ENCODE assay signal across 8 cellular contexts in the genomic region with DNA sequence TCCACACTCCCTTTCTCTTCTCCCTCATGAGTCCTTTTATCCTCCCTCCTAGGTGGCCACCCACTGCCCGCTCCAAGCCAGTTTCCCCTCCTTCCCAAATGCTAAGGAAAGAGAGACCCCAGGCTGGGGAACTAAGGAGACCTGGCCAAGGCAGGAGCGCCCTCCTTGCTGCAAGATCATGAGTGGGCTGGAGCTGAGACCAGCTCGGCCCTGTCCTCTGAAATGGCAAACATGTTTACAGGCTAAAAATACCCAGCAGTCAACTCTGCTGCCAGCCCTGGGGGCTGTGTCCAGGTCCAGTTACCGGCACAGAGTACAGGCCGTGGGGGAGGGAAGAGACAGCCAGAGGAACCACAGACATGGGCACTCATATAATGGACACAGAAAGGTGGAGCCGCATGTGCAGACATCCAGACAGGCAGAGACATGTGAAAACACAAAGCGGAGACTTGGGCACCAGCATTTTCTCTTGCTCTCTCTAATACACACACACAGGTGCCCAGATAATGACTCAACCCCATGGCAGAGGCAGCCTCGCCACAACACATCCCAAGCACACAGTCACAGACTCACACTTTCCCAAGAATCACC. TPM values are rescaled to one million over a fixed set of nuclear protein-coding genes. Genes with fewer than 3 reads are reported as not detected.
DNase-seq lines count a peak whose midpoint lies in the region; ATAC-seq and TF ChIP-seq lines count a peak whose summit lies in the region.

No MANE protein-coding gene starts in this region.

- peaks cover 72% of the 10 kb centered on the region for H3K4me1 Mint-ChIP-seq in activated T-helper 1 cell treated with anti-CD3 and anti-CD28 coated beads, Interleukin-12 subunit alpha, Interleukin-12 subunit beta, Interleukin-2, Interleukin-4 antibody, amounts not matched to agents 30 ng/mL and 10 ng/mL and 1 ng/mL, durations not matched to agents 14 hours and 24 hours and 36 hours (ENCODE audit: low read depth)

- TF ChIP-seq CTCF in sigmoid colon (IDR thresholded peaks at IDR 0.05) = no peak

- ATAC-seq in left ventricle myocardium superior (peak; percentile 39), GM21390 (IDR thresholded peaks at IDR 0.05; ENCODE audit: unreplicated experiment) (no peak), GM18519 (IDR thresholded peaks at IDR 0.05; ENCODE audit: low FRiP score, unreplicated experiment) (no peak), GM19452 (IDR thresholded peaks at IDR 0.05; ENCODE audit: unreplicated experiment) (no peak)

- H3K36me3 Mint-ChIP-seq in activated T-helper 1 cell treated with anti-CD3 and anti-CD28 coated beads, Interleukin-12 subunit alpha, Interleukin-12 subunit beta, Interleukin-2, Interleukin-4 antibody, amounts not matched to agents 30 ng/mL and 10 ng/mL and 1 ng/mL, durations not matched to agents 14 hours and 24 hours and 36 hours (ENCODE audit: low read depth) = no peaks in the 10 kb centered on the region

- H3K27me3 ChIP-seq in H7 (ENCODE audit: control insufficient read depth, insufficient read depth, low read length) = peaks cover 64% of the 10 kb centered on the region
- no peaks in the 10 kb centered on the region for H3K27me3 ChIP-seq in sigmoid colon

- H3K27ac Mint-ChIP-seq in activated T-helper 1 cell treated with anti-CD3 and anti-CD28 coated beads, Interleukin-12 subunit alpha, Interleukin-12 subunit beta, Interleukin-2, Interleukin-4 antibody, amounts not matched to agents 30 ng/mL and 10 ng/mL and 1 ng/mL, durations not matched to agents 14 hours and 24 hours and 36 hours = peak overlapping the region; percentile 42

- H3K4me1 ChIP-seq in sigmoid colon = peaks cover 0 to 61% (median 46%) of the 10 kb centered on the region in 4 donors

- peak overlapping the region; percentile 96 to 100 (median 98) for H3K27ac ChIP-seq in sigmoid colon

- DNase-seq in H7 (peak; percentile 59), left ventricle myocardium superior (peak; percentile 81), sigmoid colon (peak; percentile 78), retina (no peak)
- no peak for DNase-seq in activated T-helper 1 cell treated with anti-CD3 and anti-CD28 coated beads, Interleukin-12 subunit alpha, Interleukin-12 subunit beta, Interleukin-2, Interleukin-4 antibody, amounts not matched to agents 30 ng/mL and 10 ng/mL and 1 ng/mL, durations not matched to agents 14 hours and 24 hours and 36 hours (ENCODE audit: low spot score)

- no peaks in the 10 kb centered on the region for H3K36me3 ChIP-seq in H7 (replicated peaks; ENCODE audit: control insufficient read depth, insufficient read depth, low read length)
- H3K36me3 ChIP-seq in sigmoid colon = no peaks in the 10 kb centered on the region

- H3K4me3 Mint-ChIP-seq in activated T-helper 1 cell treated with anti-CD3 and anti-CD28 coated beads, Interleukin-12 subunit alpha, Interleukin-12 subunit beta, Interleukin-2, Interleukin-4 antibody, amounts not matched to agents 30 ng/mL and 10 ng/mL and 1 ng/mL, durations not matched to agents 14 hours and 24 hours and 36 hours = peak overlapping the region; percentile 79

- no peaks in the 10 kb centered on the region for H3K9me3 ChIP-seq in sigmoid colon

- WGBS in sigmoid colon, 2 donors = 60 to 73% methylated on average over 8 of the region's 8 CpGs

- H3K4me3 ChIP-seq in H7 (ENCODE audit: insufficient read depth, low read depth, low read length) = peak overlapping the region; percentile 79
- peak overlapping the region; percentile 80 to 100 (median 95) for H3K4me3 ChIP-seq in sigmoid colon

- intact Hi-C loops in activated T-helper 1 cell treated with anti-CD3 and anti-CD28 coated beads, Interleukin-12 subunit alpha, Interleukin-12 subunit beta, Interleukin-2, Interleukin-4 antibody, amounts not matched to agents 30 ng/mL and 10 ng/mL and 1 ng/mL, durations not matched to agents 14 hours and 24 hours and 36 hours (cut with micrococcal nuclease) = loop anchor here (2.0 kb wide), 1 partner anchor 43 kb away; a partner anchor contains a TSS
- intact Hi-C loops in left ventricle myocardium superior (cut with micrococcal nuclease) (loop anchor here (10.0 kb wide), 2 partner anchors 113 to 153 kb away; no protein-coding TSS in a partner anchor), sigmoid colon (cut with DNase I) (no loop called here)

- TF ChIP-seq POLR2A in sigmoid colon (IDR thresholded peaks at IDR 0.05) = peak in 1 of 2 donors; percentile 33

- H3K9me3 Mint-ChIP-seq in activated T-helper 1 cell treated with anti-CD3 and anti-CD28 coated beads, Interleukin-12 subunit alpha, Interleukin-12 subunit beta, Interleukin-2, Interleukin-4 antibody, amounts not matched to agents 30 ng/mL and 10 ng/mL and 1 ng/mL, durations not matched to agents 14 hours and 24 hours and 36 hours = no peaks in the 10 kb centered on the region

- H3K27me3 Mint-ChIP-seq in activated T-helper 1 cell treated with anti-CD3 and anti-CD28 coated beads, Interleukin-12 subunit alpha, Interleukin-12 subunit beta, Interleukin-2, Interleukin-4 antibody, amounts not matched to agents 30 ng/mL and 10 ng/mL and 1 ng/mL, durations not matched to agents 14 hours and 24 hours and 36 hours (ENCODE audit: insufficient read depth) = peaks cover 15% of the 10 kb centered on the region

- no peak for TF ChIP-seq EP300 in sigmoid colon (IDR thresholded peaks at IDR 0.05)

RNA-seq across cellular contexts. Expression of a gene that starts 1.2 kb away (rescaled TPM):
- 8.3 and 11.2 TPM in 2 replicates for total RNA-seq in H7 (2014; rRNA removed; shearing (Covaris generic))
- 96.5 and 97.2 TPM in 2 replicates for total RNA-seq in activated T-helper 1 cell treated with anti-CD3 and anti-CD28 coated beads, Interleukin-12 subunit alpha, Interleukin-12 subunit beta, Interleukin-2, Interleukin-4 antibody, amounts not matched to agents 30 ng/mL and 10 ng/mL and 1 ng/mL, durations not matched to agents 14 hours and 24 hours and 36 hours
- total RNA-seq in left ventricle myocardium superior (354 TPM), sigmoid colon (1,000 to 10,000 TPM in 2 of 4 donors, 100 to 1,000 TPM in 2; 751 to 1,294 (median 1,065) TPM)
- 100 to 1,000 TPM in 1 of 3 donors, 10 to 100 TPM in 2; 82.3 to 141 (median 85.5) TPM for polyA plus RNA-seq in sigmoid colon

RNA-seq across cellular contexts. Expression of a gene that starts 25.9 kb away (rescaled TPM):
- 1,781 and 1,948 TPM in 2 replicates for total RNA-seq in H7 (2014; rRNA removed; shearing (Covaris generic))
- 1,154 and 1,169 TPM in 2 replicates for total RNA-seq in activated T-helper 1 cell treated with anti-CD3 and anti-CD28 coated beads, Interleukin-12 subunit alpha, Interleukin-12 subunit beta, Interleukin-2, Interleukin-4 antibody, amounts not matched to agents 30 ng/mL and 10 ng/mL and 1 ng/mL, durations not matched to agents 14 hours and 24 hours and 36 hours
- total RNA-seq in left ventricle myocardium superior (804 TPM), sigmoid colon (1,000 to 10,000 TPM; 1,344 to 1,788 (median 1,576) TPM)
- polyA plus RNA-seq in sigmoid colon = 1,000 to 10,000 TPM; 1,418 to 2,108 (median 1,957) TPM

RNA-seq across cellular contexts. Expression of a gene that starts 43.5 kb away (rescaled TPM):
- 25.8 and 29.4 TPM in 2 replicates for total RNA-seq in H7 (2014; rRNA removed; shearing (Covaris generic))
- 38.7 and 40.7 TPM in 2 replicates for total RNA-seq in activated T-helper 1 cell treated with anti-CD3 and anti-CD28 coated beads, Interleukin-12 subunit alpha, Interleukin-12 subunit beta, Interleukin-2, Interleukin-4 antibody, amounts not matched to agents 30 ng/mL and 10 ng/mL and 1 ng/mL, durations not matched to agents 14 hours and 24 hours and 36 hours
- 12.3 TPM for total RNA-seq in left ventricle myocardium superior
- 1 to 10 TPM; 5.4 to 7.1 (median 6.2) TPM for total RNA-seq in sigmoid colon
- polyA plus RNA-seq in sigmoid colon = 10 to 100 TPM in 1 of 3 donors, 1 to 10 TPM in 2; 5.3 to 16.8 (median 6.0) TPM

RNA-seq across cellular contexts. Expression of a gene that starts 53.9 kb away (rescaled TPM):
- total RNA-seq in H7 (2014; rRNA removed; shearing (Covaris generic)) = 151 and 166 TPM in 2 replicates
- 224 and 230 TPM in 2 replicates for total RNA-seq in activated T-helper 1 cell treated with anti-CD3 and anti-CD28 coated beads, Interleukin-12 subunit alpha, Interleukin-12 subunit beta, Interleukin-2, Interleukin-4 antibody, amounts not matched to agents 30 ng/mL and 10 ng/mL and 1 ng/mL, durations not matched to agents 14 hours and 24 hours and 36 hours
- total RNA-seq in left ventricle myocardium superior (33.1 TPM), sigmoid colon (10 to 100 TPM; 50.1 to 62.2 (median 58.1) TPM)
- polyA plus RNA-seq in sigmoid colon = 10 to 100 TPM; 28.8 to 86.3 (median 36.1) TPM

Comparison
In these comparisons a context has a peak if more than half of its experiments do, and no peak if none do; other contexts are left out.
1. DNase-seq: peak in H7 (single experiment), left ventricle myocardium superior (single experiment) and sigmoid colon (single experiment); none in activated T-helper 1 cell treated with anti-CD3 and anti-CD28 coated beads, Interleukin-12 subunit alpha, Interleukin-12 subunit beta, Interleukin-2, Interleukin-4 antibody, amounts not matched to agents 30 ng/mL and 10 ng/mL and 1 ng/mL, durations not matched to agents 14 hours and 24 hours and 36 hours (single experiment) and retina (single experiment).